ENCODE assay signal across 12 cellular contexts in the genomic region with DNA sequence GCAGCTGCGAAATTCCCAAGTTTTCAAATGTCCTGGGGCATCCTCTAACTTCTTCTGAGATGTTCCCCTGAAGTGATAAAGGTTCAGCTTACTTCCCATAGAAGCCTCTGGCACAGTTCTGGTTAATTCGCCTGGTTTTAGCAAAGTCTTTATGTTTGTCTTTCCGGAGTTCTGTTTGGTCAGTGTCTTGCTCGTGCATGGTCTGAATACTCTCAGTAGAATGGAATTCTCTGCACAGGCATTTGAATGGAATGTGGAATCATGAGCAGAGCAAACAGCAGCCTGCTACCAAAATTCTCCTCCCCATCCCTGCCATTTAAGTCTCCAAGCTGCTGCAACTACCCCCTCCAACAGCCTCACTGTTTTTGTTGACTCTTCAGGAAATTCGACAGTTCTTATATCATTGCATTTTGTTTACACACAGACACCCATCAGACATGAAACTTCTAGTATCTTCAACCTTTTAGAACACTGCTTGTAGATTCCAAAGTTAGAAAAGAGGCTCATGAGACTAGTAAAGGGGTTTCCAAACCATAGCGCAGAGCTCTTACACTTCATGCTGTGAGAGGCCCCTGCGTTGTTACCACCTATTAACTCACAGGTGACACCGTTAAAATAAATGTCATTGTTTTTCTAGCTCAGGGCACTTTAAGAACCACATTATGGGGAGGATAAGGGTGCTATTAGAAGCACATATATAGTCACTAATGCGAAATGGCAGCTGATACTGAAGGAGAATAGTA.
DNase-seq lines count a peak whose midpoint lies in the region; ATAC-seq, FAIRE-seq and TF ChIP-seq lines count a peak whose summit lies in the region.
"Had no signal": no experiment of that assay in that cellular context is flagged by ENCODE, and none has a peak within 500 bp of the region (broad histone marks: within the 10 kb centered on the region; RNA-seq: fewer than 3 reads in every experiment).

No MANE protein-coding gene starts in this region.

- DNase-seq in Calu3: peak; percentile 2
- DNase-seq in RCC 7860 (ENCODE audit: low spot score): peak; percentile 78
- peak; percentile 87 for DNase-seq in fibroblast of the aortic adventitia (ENCODE audit: low read depth)
- DNase-seq in omental fat pad (ENCODE audit: low spot score): no peak
- DNase-seq in activated effector memory CD4-positive, alpha-beta T cell treated with Interleukin-2 at 50 U/mL for 16 hours: no peak
- no peak for DNase-seq in DMS79 (lab: John Stamatoyannopoulos, UW)
- no peak for DNase-seq in NCI-H446 treated with DMSO at 0.1 percent for 48 hours (lab: John Stamatoyannopoulos, UW)
- DNase-seq: activated naive CD4-positive, alpha-beta T cell treated with anti-CD3 and anti-CD28 coated beads for 36 hours; NCI-H2171 treated with DMSO at 0.1 percent for 48 hours had no signal

- FAIRE-seq in RCC 7860 (lab: Jason Lieb, UNC): peak; percentile 71
- FAIRE-seq: G401.6 had no signal

- peaks cover 13% of the 10 kb centered on the region for H3K4me1 Mint-ChIP-seq in Calu3 (ENCODE audit: low read depth, unreplicated experiment)

- ATAC-seq in omental fat pad (ENCODE audit: low FRiP score) (peak; percentile 57), HG03159 (IDR thresholded peaks at IDR 0.05; ENCODE audit: unreplicated experiment) (no peak)

- no peaks in the 10 kb centered on the region for H3K27me3 Mint-ChIP-seq in Calu3 (ENCODE audit: unreplicated experiment)

- CTCF ChIA-PET in Calu3 (lab: Charles Lee): interaction anchor here (1.0 kb wide), 1 partner anchor 207 kb away, joined by 3 read pairs; no protein-coding TSS in a partner anchor

- H3K27ac Mint-ChIP-seq in Calu3 (ENCODE audit: unreplicated experiment): no peak overlapping the region
- H3K27ac Mint-ChIP-seq: activated naive CD4-positive, alpha-beta T cell treated with anti-CD3 and anti-CD28 coated beads for 36 hours had no signal

- TF ChIP-seq CTCF in Calu3 (IDR thresholded peaks at IDR 0.05; ENCODE audit: unreplicated experiment): no peak
- no peak for TF ChIP-seq CTCF in fibroblast of the aortic adventitia (IDR thresholded peaks at IDR 0.05; ENCODE audit: insufficient read depth, low read length)
- no peak for TF ChIP-seq CTCF in omental fat pad (IDR thresholded peaks at IDR 0.05)

- no peak overlapping the region for H3K4me3 Mint-ChIP-seq in Calu3 (ENCODE audit: low read depth, unreplicated experiment)
- H3K4me3 Mint-ChIP-seq: activated naive CD4-positive, alpha-beta T cell treated with anti-CD3 and anti-CD28 coated beads for 36 hours had no signal

- no peaks in the 10 kb centered on the region for H3K36me3 Mint-ChIP-seq in Calu3 (ENCODE audit: insufficient read depth, unreplicated experiment)

- H3K4me3 ChIP-seq in fibroblast of the aortic adventitia (ENCODE audit: low read depth, low read length): no peak overlapping the region
- H3K4me3 ChIP-seq: prostate gland had no signal

- intact Hi-C loops in Calu3 (cut with micrococcal nuclease; ENCODE audit: unreplicated experiment): no loop called here

- H3K9me3 Mint-ChIP-seq in Calu3 (ENCODE audit: low read depth, unreplicated experiment): no peaks in the 10 kb centered on the region

- no TSS peak for BruUV-seq in Calu3 (replicated peaks; lab: Mats Ljungman, UMichigan)

Comparison
In these comparisons a context has a peak if more than half of its experiments do, and no peak if none do; other contexts are left out.
1. DNase-seq: peak in Calu3 (single experiment), RCC 7860 (single experiment) and fibroblast of the aortic adventitia (single experiment); none in omental fat pad (single experiment), activated effector memory CD4-positive, alpha-beta T cell treated with Interleukin-2 at 50 U/mL for 16 hours (single experiment), DMS79 (single experiment) and NCI-H446 treated with DMSO at 0.1 percent for 48 hours (single experiment).